Comparison of ENCODE assay signal across 23 cellular contexts in genomic region chr2:44916291-44916690, GRCh38. TPM values are rescaled to one million over a fixed set of nuclear protein-coding genes. Genes with fewer than 3 reads are reported as not detected.
DNase-seq lines count a peak whose midpoint lies in the region; ATAC-seq, FAIRE-seq and TF ChIP-seq lines count a peak whose summit lies in the region.
"Had no signal": no experiment of that assay in that cellular context is flagged by ENCODE, and none has a peak within 500 bp of the region (broad histone marks: within the 10 kb centered on the region; RNA-seq: fewer than 3 reads in every experiment).

No MANE protein-coding gene starts in this region.

- no peak overlapping the region for H3K4me3 ChIP-seq in uterus
- H3K4me3 ChIP-seq: A549, BLaER1 had no signal

- no peaks in the 10 kb centered on the region for H3K9me3 ChIP-seq in uterus
- H3K9me3 ChIP-seq: BE2C had no signal

- intact Hi-C loops in uterus (cut with DNase I; ENCODE audit: low total_unique reads) = no loop called here

- FAIRE-seq in RCC 7860 (lab: Jason Lieb, UNC) = peak; percentile 84
- FAIRE-seq: A549, D721Med, G401.6, GM12891 had no signal

- no peak for TF ChIP-seq POLR2A in uterus (IDR thresholded peaks at IDR 0.05)

- H3K36me3 ChIP-seq in uterus = no peaks in the 10 kb centered on the region
- H3K36me3 ChIP-seq: BE2C, BLaER1 had no signal

- no peak overlapping the region for H3K27ac ChIP-seq in uterus
- H3K27ac ChIP-seq: 22Rv1, A549, BLaER1 had no signal

- no peak for ATAC-seq in HG02588 (IDR thresholded peaks at IDR 0.05; ENCODE audit: unreplicated experiment)
- ATAC-seq in GM18858 (IDR thresholded peaks at IDR 0.05; ENCODE audit: unreplicated experiment) = no peak
- ATAC-seq: A549 had no signal

- H3K27me3 ChIP-seq in uterus = no peaks in the 10 kb centered on the region
- H3K27me3 ChIP-seq: BE2C, BLaER1 had no signal

- H3K4me1 ChIP-seq in uterus = no peaks in the 10 kb centered on the region
- H3K4me1 ChIP-seq: BE2C, BLaER1 had no signal

- DNase-seq in ACHN (peak; percentile 60), RCC 7860 (ENCODE audit: low spot score) (peak; percentile 40), kidney tubule cell (ENCODE audit: low spot score) (peak; percentile 77), renal cortical epithelial cell (ENCODE audit: low read depth) (peak; percentile 83), uterus (no peak), hepatic stellate cell (ENCODE audit: low spot score) (no peak)
- DNase-seq: BE2C; C1 segment of cervical spinal cord; CD4-positive, alpha-beta memory T cell; CD4-positive, CD25-positive, alpha-beta regulatory T cell; CD8-positive, alpha-beta memory T cell; COR-L47; DMS79 treated with DMSO at 0.1 percent for 48 hours; GF-D8 had no signal

- in situ Hi-C loops in ACHN (cut with HindIII; ENCODE audit: low pct_ligation_motif_present, low pct_unique_long_range_greater_than_20kb, low sequenced_read_pairs) = no loop called here

- no peak for TF ChIP-seq CTCF in uterus (IDR thresholded peaks at IDR 0.05)

RNA-seq across cellular contexts. Expression of gene SIX3, which starts 25.2 kb away (rescaled TPM):
- not detected in 2 replicates for total RNA-seq in renal cortical epithelial cell
- total RNA-seq in uterus = not detected
- total RNA-seq: A172; CD4-positive, alpha-beta memory T cell; CD4-positive, CD25-positive, alpha-beta regulatory T cell; CD8-positive, alpha-beta memory T cell had no signal

Comparison
In these comparisons a context has a peak if more than half of its experiments do, and no peak if none do; other contexts are left out.
1. DNase-seq: peak in ACHN (single experiment), RCC 7860 (single experiment), kidney tubule cell (single experiment) and renal cortical epithelial cell (single experiment); none in uterus (0 of 2) and hepatic stellate cell (single experiment).